8 cellular contexts compared by ENCODE assay signal in the genomic region with DNA sequence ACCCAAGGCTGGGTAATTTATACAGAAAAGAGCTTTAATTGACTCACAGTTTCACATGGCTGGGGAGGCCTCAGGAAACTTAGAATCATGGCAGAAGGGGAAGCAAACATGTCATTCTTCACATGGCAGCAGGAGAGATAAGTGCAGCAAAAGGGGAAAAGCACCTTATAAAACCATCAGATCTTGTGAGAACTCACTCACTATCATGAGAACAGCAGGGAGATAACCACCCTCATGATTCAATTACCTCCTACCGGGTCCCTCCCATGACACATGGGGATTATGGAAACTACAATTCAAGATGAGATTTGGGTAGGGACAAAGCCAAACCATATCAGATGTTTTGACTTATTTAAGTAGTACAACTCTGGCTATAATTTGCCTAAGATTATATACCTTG. TPM values are rescaled to one million over a fixed set of nuclear protein-coding genes. Genes with fewer than 3 reads are reported as not detected.
A peak's percentile ranks its signal among the peaks of the same experiment; 100 is the strongest.
DNase-seq lines count a peak whose midpoint lies in the region; ATAC-seq and TF ChIP-seq lines count a peak whose summit lies in the region.
"Not testable (repeated sequence)": the region's sequence is repeated elsewhere in the genome, so short reads cannot be mapped to it uniquely, and the experiment has no call there.

No MANE protein-coding gene starts in this region.

- H3K4me1 Mint-ChIP-seq in HFFc6 (ENCODE audit: low read depth) (peaks cover 15% of the 10 kb centered on the region), natural killer cell (peaks cover 14 to 19% of the 10 kb centered on the region in 2 donors)
- H3K4me1 Mint-ChIP-seq in activated naive CD8-positive, alpha-beta T cell treated with anti-CD3 and anti-CD28 coated beads, Interleukin-2, amount 10 ng/mL, durations not matched to agents 7 days and 5 days = not testable (repeated sequence)

- H3K36me3 ChIP-seq in endocrine pancreas (ENCODE audit: control insufficient read depth, insufficient read depth, low read length); left ventricle myocardium inferior; lower lobe of right lung; subcutaneous abdominal adipose tissue (ENCODE audit: control insufficient read depth in 5 of 5, insufficient read depth in 5 of 5, low read length in 5 of 5): not testable (repeated sequence)

- peak overlapping the region; percentile 57 for H3K4me3 ChIP-seq in endocrine pancreas (ENCODE audit: control insufficient read depth, insufficient read depth, low read length)
- H3K4me3 ChIP-seq in left ventricle myocardium inferior; lower lobe of right lung; subcutaneous abdominal adipose tissue (ENCODE audit: low read depth in 1 of 5, low read length in 5 of 5): not testable (repeated sequence)

- H3K9me3 Mint-ChIP-seq in HFFc6, natural killer cell: not testable (repeated sequence)
- peaks cover 11% of the 10 kb centered on the region for H3K9me3 Mint-ChIP-seq in activated naive CD8-positive, alpha-beta T cell treated with anti-CD3 and anti-CD28 coated beads, Interleukin-2, amount 10 ng/mL, durations not matched to agents 7 days and 5 days

- peak overlapping the region; percentile 69 for H3K4me3 Mint-ChIP-seq in HFFc6
- H3K4me3 Mint-ChIP-seq in activated naive CD8-positive, alpha-beta T cell treated with anti-CD3 and anti-CD28 coated beads, Interleukin-2, amount 10 ng/mL, durations not matched to agents 7 days and 5 days = not testable (repeated sequence)
- H3K4me3 Mint-ChIP-seq in natural killer cell = peak overlapping the region; percentile 10

- H3K9ac ChIP-seq in endocrine pancreas (ENCODE audit: control insufficient read depth, insufficient read depth, low read length); subcutaneous abdominal adipose tissue (ENCODE audit: low read length in 5 of 5): not testable (repeated sequence)

- not testable (repeated sequence) for H3K27ac Mint-ChIP-seq in HFFc6
- peak overlapping the region; percentile 57 for H3K27ac Mint-ChIP-seq in activated naive CD8-positive, alpha-beta T cell treated with anti-CD3 and anti-CD28 coated beads, Interleukin-2, amount 10 ng/mL, durations not matched to agents 7 days and 5 days
- H3K27ac Mint-ChIP-seq in natural killer cell = peak overlapping the region; percentile 55 to 84

- not testable (repeated sequence) for H3K27me3 Mint-ChIP-seq in HFFc6 (ENCODE audit: insufficient read depth); activated naive CD8-positive, alpha-beta T cell treated with anti-CD3 and anti-CD28 coated beads, Interleukin-2, amount 10 ng/mL, durations not matched to agents 7 days and 5 days; natural killer cell (ENCODE audit: low read depth in 2 of 2)

- H3K4me1 ChIP-seq in endocrine pancreas (ENCODE audit: control insufficient read depth, insufficient read depth, low read length); left ventricle myocardium inferior: not testable (repeated sequence)
- peaks cover 11% of the 10 kb centered on the region for H3K4me1 ChIP-seq in lower lobe of right lung
- peaks cover 0 to 13% (median 0%) of the 10 kb centered on the region in 5 donors for H3K4me1 ChIP-seq in subcutaneous abdominal adipose tissue (ENCODE audit: control insufficient read depth in 5 of 5, insufficient read depth in 5 of 5, low read length in 5 of 5)

- H3K27ac ChIP-seq in 22Rv1 (peak overlapping the region; percentile 72), left ventricle myocardium inferior (replicated peaks) (peak overlapping the region; percentile 67), lower lobe of right lung (peak overlapping the region; percentile 27), subcutaneous abdominal adipose tissue (ENCODE audit: low read depth, low read length) (peak overlapping the region; percentile 17)

- not testable (repeated sequence) for ATAC-seq in activated naive CD8-positive, alpha-beta T cell treated with anti-CD3 and anti-CD28 coated beads, Interleukin-2, amount 10 ng/mL, durations not matched to agents 7 days and 5 days (ENCODE audit: low read depth)
- ATAC-seq in lower lobe of right lung (peak in 1 of 2 donors; percentile 5), natural killer cell (peak in 1 of 3 donors; percentile 5)

- not testable (repeated sequence) for H3K27me3 ChIP-seq in endocrine pancreas (ENCODE audit: control insufficient read depth, insufficient read depth, low read length); left ventricle myocardium inferior (ENCODE audit: low read depth); lower lobe of right lung (ENCODE audit: low read depth); subcutaneous abdominal adipose tissue (ENCODE audit: control insufficient read depth in 5 of 5, insufficient read depth in 4 of 5, low read length in 5 of 5)

- not testable (repeated sequence) for H3K9me3 ChIP-seq in endocrine pancreas (ENCODE audit: control insufficient read depth, low read length); left ventricle myocardium inferior (replicated peaks); lower lobe of right lung; subcutaneous abdominal adipose tissue (ENCODE audit: control insufficient read depth in 5 of 5, low read length in 5 of 5)

- H3K36me3 Mint-ChIP-seq in HFFc6 (ENCODE audit: low read depth); activated naive CD8-positive, alpha-beta T cell treated with anti-CD3 and anti-CD28 coated beads, Interleukin-2, amount 10 ng/mL, durations not matched to agents 7 days and 5 days; natural killer cell: not testable (repeated sequence)

- intact Hi-C loops in left ventricle myocardium inferior (cut with micrococcal nuclease); lower lobe of right lung (cut with DNase I); natural killer cell (cut with micrococcal nuclease): not testable (repeated sequence)

- not testable (repeated sequence) for TF ChIP-seq CTCF in 22Rv1 (IDR thresholded peaks at IDR 0.05); HFFc6 (IDR thresholded peaks at IDR 0.05); left ventricle myocardium inferior (IDR thresholded peaks at IDR 0.05; ENCODE audit: borderline replicate concordance); lower lobe of right lung (IDR thresholded peaks at IDR 0.05); natural killer cell (IDR thresholded peaks at IDR 0.05)

- POLR2A ChIA-PET in activated naive CD8-positive, alpha-beta T cell treated with anti-CD3 and anti-CD28 coated beads, Interleukin-2, amount 10 ng/mL, durations not matched to agents 7 days and 5 days (lab: Charles Lee) = not testable (repeated sequence)

- not testable (repeated sequence) for DNase-seq in HFFc6; activated naive CD8-positive, alpha-beta T cell treated with anti-CD3 and anti-CD28 coated beads, Interleukin-2, amount 10 ng/mL, durations not matched to agents 7 days and 5 days; left ventricle myocardium inferior; lower lobe of right lung; natural killer cell

RNA-seq across cellular contexts. Expression of a gene that starts 46.4 kb away (rescaled TPM):
- 10 to 100 TPM; 32.3 to 47.4 (median 34.1) TPM for total RNA-seq in HFFc6 (2021; fragmentation: NEBNext Ultra II Directional; extraction: Animal tissue kit (Norgen Biotek cat#: 25700))
- 10 to 100 TPM; 48.8 to 51.4 TPM for total RNA-seq in activated naive CD8-positive, alpha-beta T cell treated with anti-CD3 and anti-CD28 coated beads, Interleukin-2, amount 10 ng/mL, durations not matched to agents 7 days and 5 days
- 19.4 TPM for total RNA-seq in left ventricle myocardium inferior
- total RNA-seq in lower lobe of right lung = 39.0 TPM
- 10 to 100 TPM; 54.5 to 64.5 (median 63.7) TPM for total RNA-seq in natural killer cell

Comparison
In these comparisons a context has a peak if more than half of its experiments do, and no peak if none do; other contexts are left out.
1. H3K27ac ChIP-seq: peak in every context shown above with its lines; median percentile 72 in 22Rv1; 67 in left ventricle myocardium inferior; 27 in lower lobe of right lung; 17 in subcutaneous abdominal adipose tissue.